8 cellular contexts compared by ENCODE assay signal in genomic region chr12:642633-643477, GRCh38. TPM values are rescaled to one million over a fixed set of nuclear protein-coding genes. Genes with fewer than 3 reads are reported as not detected.
DNase-seq lines count a peak whose midpoint lies in the region; ATAC-seq, FAIRE-seq and TF ChIP-seq lines count a peak whose summit lies in the region.

No MANE protein-coding gene starts in this region.

- H3K4me1 Mint-ChIP-seq in activated CD4-positive, alpha-beta T cell treated with anti-CD3 and anti-CD28 coated beads, Interleukin-2, amount 10 ng/mL, durations not matched to agents 24 days and 14 days = peaks cover 57% of the 10 kb centered on the region
- peaks cover 80% of the 10 kb centered on the region for H3K4me1 Mint-ChIP-seq in dendritic cell treated with granulocyte-macrophage colony-stimulating factor and Interleukin-4, amounts not matched to agents 40 ng/mL and 50 ng/mL, for 4 days (ENCODE audit: low read depth)

- intact Hi-C loops in activated CD4-positive, alpha-beta T cell treated with anti-CD3 and anti-CD28 coated beads, Interleukin-2, amount 10 ng/mL, durations not matched to agents 24 days and 14 days (cut with micrococcal nuclease) = loop anchor here (1.0 to 2.0 kb wide), 3 partner anchors 24 to 108 kb away; no protein-coding TSS in a partner anchor
- intact Hi-C loops in dendritic cell treated with granulocyte-macrophage colony-stimulating factor and Interleukin-4, amounts not matched to agents 40 ng/mL and 50 ng/mL, for 4 days (cut with micrococcal nuclease) = loop anchor here (1.0 to 5.0 kb wide), 3 partner anchors 33 to 109 kb away; partner anchors contain the start of gene WNK1
- intact Hi-C loops in HepG2 (cut with micrococcal nuclease; ENCODE audit: unreplicated experiment) = loop anchor here (10.0 kb wide), 1 partner anchor 68 kb away; no protein-coding TSS in a partner anchor

- no peak for TF ChIP-seq RAD21 in HepG2 (CRISPR knock-in tag; IDR thresholded peaks at IDR 0.05)

- H3K4me3 ChIP-seq in GM12875 (ENCODE audit: low read depth, low read length) (peak overlapping the region; percentile 85), HEK293 (ENCODE audit: low read depth, low read length) (peak overlapping the region; percentile 39), NB4 (ENCODE audit: low read depth, low read length) (peak overlapping the region; percentile 75), HepG2 (replicated peaks in 1 of 3; ENCODE audit: insufficient read depth in 1 of 3, low read depth in 2 of 3, low read length in 3 of 3) (no peak overlapping the region)

- no peak overlapping the region for H3K9ac ChIP-seq in HepG2 (ENCODE audit: insufficient read depth, low read depth, low read length)

- peak overlapping the region; percentile 86 for H3K4me3 Mint-ChIP-seq in activated CD4-positive, alpha-beta T cell treated with anti-CD3 and anti-CD28 coated beads, Interleukin-2, amount 10 ng/mL, durations not matched to agents 24 days and 14 days
- peak overlapping the region; percentile 73 for H3K4me3 Mint-ChIP-seq in dendritic cell treated with granulocyte-macrophage colony-stimulating factor and Interleukin-4, amounts not matched to agents 40 ng/mL and 50 ng/mL, for 4 days

- H2AFZ ChIP-seq in HepG2 (ENCODE audit: low read length) = no peak overlapping the region

- H3K79me2 ChIP-seq in HepG2 (ENCODE audit: insufficient read depth, low read length) = no peaks in the 10 kb centered on the region

- TF ChIP-seq POLR2A in NB4 (IDR thresholded peaks at IDR 0.05; ENCODE audit: extremely low read depth, insufficient read length) (peak; percentile 8), HepG2 (IDR thresholded peaks at IDR 0.05; ENCODE audit: insufficient read depth in 1 of 2, low read depth in 2 of 2, low read length in 2 of 2) (no peak)

- FAIRE-seq in HepG2 (lab: Jason Lieb, UNC) = no peak

- no peak for TF ChIP-seq EP300 in HepG2 (IDR thresholded peaks at IDR 0.05; ENCODE audit: low read depth in 2 of 2, low read length in 2 of 2)
- TF ChIP-seq EP300 in HepG2 (CRISPR knock-in tag; IDR thresholded peaks at IDR 0.05; ENCODE audit: borderline replicate concordance) = no peak

- in situ Hi-C loops in HepG2 (cut with HindIII; ENCODE audit: extremely low pct_ligation_motif_present, low pct_unique_long_range_greater_than_20kb) = no loop called here

- no peak overlapping the region for H3K4me2 ChIP-seq in HepG2 (ENCODE audit: low read depth, low read length)

- no TSS peak for BruUV-seq in HepG2 (replicated peaks; lab: Mats Ljungman, UMichigan)

- peaks cover 3% of the 10 kb centered on the region; the same call in 1 of the 2 replicates for H3K4me1 ChIP-seq in HEK293 (ENCODE audit: control insufficient read depth, insufficient read depth, low read length)
- H3K4me1 ChIP-seq in HepG2 (ENCODE audit: insufficient read depth, low read length) = peaks cover 62% of the 10 kb centered on the region

- ATAC-seq in HepG2 = no peak

- H3K9me3 Mint-ChIP-seq in activated CD4-positive, alpha-beta T cell treated with anti-CD3 and anti-CD28 coated beads, Interleukin-2, amount 10 ng/mL, durations not matched to agents 24 days and 14 days = no peaks in the 10 kb centered on the region
- no peaks in the 10 kb centered on the region for H3K9me3 Mint-ChIP-seq in dendritic cell treated with granulocyte-macrophage colony-stimulating factor and Interleukin-4, amounts not matched to agents 40 ng/mL and 50 ng/mL, for 4 days

- H3K36me3 Mint-ChIP-seq in activated CD4-positive, alpha-beta T cell treated with anti-CD3 and anti-CD28 coated beads, Interleukin-2, amount 10 ng/mL, durations not matched to agents 24 days and 14 days (ENCODE audit: low read depth) = peaks cover 7% of the 10 kb centered on the region
- peaks cover 16% of the 10 kb centered on the region for H3K36me3 Mint-ChIP-seq in dendritic cell treated with granulocyte-macrophage colony-stimulating factor and Interleukin-4, amounts not matched to agents 40 ng/mL and 50 ng/mL, for 4 days (ENCODE audit: low read depth)

- H3K27ac Mint-ChIP-seq in activated CD4-positive, alpha-beta T cell treated with anti-CD3 and anti-CD28 coated beads, Interleukin-2, amount 10 ng/mL, durations not matched to agents 24 days and 14 days = peak overlapping the region; percentile 92
- peak overlapping the region; percentile 90 for H3K27ac Mint-ChIP-seq in dendritic cell treated with granulocyte-macrophage colony-stimulating factor and Interleukin-4, amounts not matched to agents 40 ng/mL and 50 ng/mL, for 4 days

- no peaks in the 10 kb centered on the region for H4K20me1 ChIP-seq in HepG2 (ENCODE audit: insufficient read depth, low read length)

- DNase-seq in NB4 (ENCODE audit: low read depth) (peak; percentile 92), HepG2 (ENCODE audit: low spot score) (no peak), NCI-H2081 treated with DMSO at 0.1 percent for 48 hours (lab: John Stamatoyannopoulos, UW) (no peak)
- DNase-seq in activated CD4-positive, alpha-beta T cell treated with anti-CD3 and anti-CD28 coated beads, Interleukin-2, amount 10 ng/mL, durations not matched to agents 24 days and 14 days = peak; percentile 94
- DNase-seq in stimulated activated CD4-positive, alpha-beta T cell treated with anti-CD3 and anti-CD28 coated beads, Interleukin-4, amount 100 ng/mL, for 4 hours = peak; percentile 67 to 68

- CTCF ChIA-PET in HEK293 (lab: Yijun Ruan, JAX) (interaction anchor here (0.6 to 1.4 kb wide), 4 partner anchors 95 to 174 kb away, joined by 3 to 6 read pairs (median 4); no protein-coding TSS in a partner anchor), HepG2 (lab: Yijun Ruan, JAX; ENCODE audit: low intra/inter-chr PET ratio, low total read pairs) (no interaction called here)

- WGBS in HepG2 (ENCODE audit: low lambda C conversion rate) = 93% methylated on average over 79 of the region's 96 CpGs

- peak; percentile 62 for TF ChIP-seq CTCF in GM12875 (IDR thresholded peaks at IDR 0.05; ENCODE audit: borderline replicate concordance, insufficient read depth, low read depth, low read length)
- peak; percentile 66 for TF ChIP-seq CTCF in HEK293 (tag by site-specific recombination; IDR thresholded peaks at IDR 0.05)
- peak; percentile 27 for TF ChIP-seq CTCF in NB4 (IDR thresholded peaks at IDR 0.05; ENCODE audit: low read depth, low read length)
- TF ChIP-seq CTCF in HepG2 (CRISPR knock-in tag; IDR thresholded peaks at IDR 0.05) = no peak

- POLR2A ChIA-PET in HEK293 (lab: Yijun Ruan, JAX) = interaction anchor here (0.6 to 1.8 kb wide), 3 partner anchors 9 to 109 kb away, joined by 4 to 5 read pairs (median 4); partner anchors contain the start of gene WNK1
- POLR2A ChIA-PET in HepG2 (lab: Yijun Ruan, JAX) = no interaction called here

- H3K9me3 ChIP-seq in HEK293 (ENCODE audit: control insufficient read depth, insufficient read depth, low read depth, low read length) (no peaks in the 10 kb centered on the region), HepG2 (ENCODE audit: low read length) (no peaks in the 10 kb centered on the region)

- H3K27ac ChIP-seq in HEK293 (ENCODE audit: extremely low read depth, low read depth, low read length) = peak overlapping the region; percentile 74; the same call in 1 of the 2 replicates
- H3K27ac ChIP-seq in HepG2 (ENCODE audit: extremely low read length, insufficient read depth, low read length) = no peak overlapping the region

- no peaks in the 10 kb centered on the region for H3K36me3 ChIP-seq in HEK293 (ENCODE audit: control insufficient read depth in 2 of 2, insufficient read depth in 1 of 2, low read length in 2 of 2)
- no peaks in the 10 kb centered on the region for H3K36me3 ChIP-seq in HepG2 (replicated peaks in 1 of 2; ENCODE audit: control insufficient read depth in 1 of 2, insufficient read depth in 2 of 2, low read length in 2 of 2)

- no peaks in the 10 kb centered on the region for H3K27me3 Mint-ChIP-seq in activated CD4-positive, alpha-beta T cell treated with anti-CD3 and anti-CD28 coated beads, Interleukin-2, amount 10 ng/mL, durations not matched to agents 24 days and 14 days
- H3K27me3 Mint-ChIP-seq in dendritic cell treated with granulocyte-macrophage colony-stimulating factor and Interleukin-4, amounts not matched to agents 40 ng/mL and 50 ng/mL, for 4 days = no peaks in the 10 kb centered on the region

- H3K27me3 ChIP-seq in HepG2 (ENCODE audit: control insufficient read depth in 1 of 2, insufficient read depth in 2 of 2, low read length in 2 of 2) = no peaks in the 10 kb centered on the region

TF ChIP-seq in HepG2, 621 proteins besides CTCF, POLR2A, EP300 and RAD21:
- no peak for TF ChIP-seq ZBTB20 (CRISPR knock-in tag; IDR thresholded peaks at IDR 0.05; ENCODE audit: borderline replicate concordance, low read depth)
- TF ChIP-seq SALL1 (CRISPR knock-in tag; IDR thresholded peaks at IDR 0.05) = 0 out of 2 replicates have a peak, but pooled peaks have one; percentile 7

RNA-seq across cellular contexts. Expression of gene NINJ2, which starts 20.4 kb away (rescaled TPM):
- 4.8 and 5.5 TPM in 2 replicates for total RNA-seq in activated CD4-positive, alpha-beta T cell treated with anti-CD3 and anti-CD28 coated beads, Interleukin-2, amount 10 ng/mL, durations not matched to agents 24 days and 14 days
- total RNA-seq in HepG2 (2016; rRNA removed; fragmentation: Illumina TruSeq; extraction: Trizol) = 0.62 and 0.94 TPM in 2 replicates
- total RNA-seq in HepG2 (2016; cell fraction: cytosol; rRNA removed; fragmentation: Illumina TruSeq; extraction: Trizol; ENCODE audit: low read depth) = 0.51 TPM in 1 of 2 replicates, not detected in the other
- 0.34 and 0.56 TPM in 2 replicates for total RNA-seq in HepG2 (2016; cell fraction: insoluble cytoplasmic fraction; rRNA removed; fragmentation: Illumina TruSeq; extraction: Trizol)
- 0.31 and 0.34 TPM in 2 replicates for total RNA-seq in HepG2 (2016; cell fraction: membrane; rRNA removed; fragmentation: Illumina TruSeq; extraction: Trizol)
- 1.0 TPM in 1 of 2 replicates, not detected in the other for total RNA-seq in HepG2 (2016; cell fraction: nucleus; rRNA removed; fragmentation: Illumina TruSeq; extraction: Trizol)
- 3.8 and 5.4 TPM in 2 replicates for polyA plus RNA-seq in HepG2 (2011; rRNA removed)
- polyA plus RNA-seq in HepG2 (2011; cell fraction: cytosol; rRNA removed) = 5.5 and 5.9 TPM in 2 replicates
- 3.4 and 3.9 TPM in 2 replicates for polyA plus RNA-seq in HepG2 (2011; cell fraction: nucleus; rRNA removed)
- polyA plus RNA-seq in HepG2 (2012) = 4.9 and 6.3 TPM in 2 replicates
- polyA plus RNA-seq in HepG2 (2016; cell fraction: cytosol; fragmentation: Illumina TruSeq; extraction: Trizol; ENCODE audit: low read depth) = 0.87 and 0.95 TPM in 2 replicates
- 0.94 and 1.3 TPM in 2 replicates for polyA plus RNA-seq in HepG2 (2016; cell fraction: insoluble cytoplasmic fraction; fragmentation: Illumina TruSeq; extraction: Trizol; ENCODE audit: low read depth)
- polyA plus RNA-seq in HepG2 (2016; cell fraction: membrane; fragmentation: Illumina TruSeq; extraction: Trizol; ENCODE audit: low read depth) = 0.98 and 1.2 TPM in 2 replicates
- polyA plus RNA-seq in HepG2 (2016; cell fraction: nucleus; fragmentation: Illumina TruSeq; extraction: Trizol; ENCODE audit: insufficient read depth, low read depth) = 0.83 TPM in 2 replicates
- 7.4 and 19.5 TPM in 2 replicates for polyA minus RNA-seq in HepG2 (2011; rRNA and poly(A)+ RNA removed; ENCODE audit: low replicate concordance)
- 1.1 and 2.0 TPM in 2 replicates for polyA minus RNA-seq in HepG2 (2011; cell fraction: cytosol; rRNA and poly(A)+ RNA removed)
- 0.64 and 1.6 TPM in 2 replicates for polyA minus RNA-seq in HepG2 (2011; cell fraction: nucleus; rRNA and poly(A)+ RNA removed)

Comparison
In these comparisons a context has a peak if more than half of its experiments do, and no peak if none do; other contexts are left out.
1. H3K4me3 ChIP-seq: peak in GM12875 (single experiment), HEK293 (single experiment) and NB4 (single experiment); none in HepG2 (0 of 3).
2. DNase-seq: peak in NB4 (single experiment), activated CD4-positive, alpha-beta T cell treated with anti-CD3 and anti-CD28 coated beads, Interleukin-2, amount 10 ng/mL, durations not matched to agents 24 days and 14 days (single experiment) and stimulated activated CD4-positive, alpha-beta T cell treated with anti-CD3 and anti-CD28 coated beads, Interleukin-4, amount 100 ng/mL, for 4 hours (2 of 2); none in HepG2 (single experiment) and NCI-H2081 treated with DMSO at 0.1 percent for 48 hours (single experiment).